7 cellular contexts compared by ENCODE assay signal in the genomic region with DNA sequence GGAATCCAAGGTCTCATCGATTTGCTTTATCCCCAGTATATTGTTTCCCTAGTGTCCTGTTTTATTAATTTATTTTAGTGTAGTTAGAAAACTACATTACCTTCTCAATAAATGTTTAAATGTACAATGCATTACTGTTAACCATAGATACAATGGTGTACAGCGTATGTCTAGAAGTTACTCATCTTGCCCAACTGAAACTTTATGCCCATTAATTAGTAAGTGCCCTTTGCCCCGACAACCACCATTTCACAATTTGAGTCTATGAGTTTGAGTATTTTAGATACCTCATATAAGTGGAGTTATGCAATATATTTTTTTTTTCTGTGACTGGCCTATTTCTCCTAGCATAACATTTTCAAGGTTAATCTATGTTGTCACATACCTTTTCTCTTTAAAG.
"Had no signal": no experiment of that assay in that cellular context is flagged by ENCODE, and none has a peak within 500 bp of the region (broad histone marks: within the 10 kb centered on the region; RNA-seq: fewer than 3 reads in every experiment).

No MANE protein-coding gene starts in this region.

- FAIRE-seq: G401.6, GM12891, GM12892, GM18507, GM19239 had no signal

- DNase-seq: GDM1, GF-D8 had no signal
